In genomic region chr5:115599502-115599901, GRCh38 we compare ENCODE assay signal across 7 cellular contexts. TPM values are rescaled to one million over a fixed set of nuclear protein-coding genes. Genes with fewer than 3 reads are reported as not detected.
DNase-seq lines count a peak whose midpoint lies in the region; ATAC-seq, FAIRE-seq and TF ChIP-seq lines count a peak whose summit lies in the region.

No MANE protein-coding gene starts in this region.

- H3K27ac Mint-ChIP-seq in natural killer cell treated with Interleukin-12 subunit alpha and Interleukin-12 subunit beta and Interleukin-15 and Interleukin-18, amount 100 ng/mL, for 72 hours = peak overlapping the region; percentile 64 to 67

- H3K9me2 ChIP-seq in PC-3 (replicated peaks; ENCODE audit: low read length) = no peaks in the 10 kb centered on the region

- TF ChIP-seq CTCF in K562 (IDR thresholded peaks at IDR 0.05 in 2 of 3, conservative IDR thresholded peaks at IDR 0.05 in 1 of 3; ENCODE audit: insufficient read depth in 2 of 3, low read depth in 1 of 3, low read length in 3 of 3) = no peak
- TF ChIP-seq CTCF in PC-3 (conservative IDR thresholded peaks at IDR 0.05; ENCODE audit: low read depth, low read length) = no peak

- intact Hi-C loops in K562 (cut with micrococcal nuclease) = no loop called here
- intact Hi-C loops in PC-3 (cut with micrococcal nuclease) = no loop called here

- H3K4me2 ChIP-seq in K562 (ENCODE audit: insufficient read depth, low read length) = no peak overlapping the region
- no peak overlapping the region for H3K4me2 ChIP-seq in PC-3 (ENCODE audit: low read length)

- peaks cover 14% of the 10 kb centered on the region for H3K36me3 Mint-ChIP-seq in natural killer cell treated with Interleukin-12 subunit alpha and Interleukin-12 subunit beta and Interleukin-15 and Interleukin-18, amount 100 ng/mL, for 72 hours

- POLR2A ChIA-PET in K562 (lab: Yijun Ruan, JAX) (interaction anchor here (1.5 to 1.6 kb wide), 2 partner anchors 10 to 12 kb away, joined by 3 to 4 read pairs; no protein-coding TSS in a partner anchor), PC-3 (lab: Charles Lee; ENCODE audit: unreplicated experiment) (no interaction called here)

- H2AFZ ChIP-seq in K562 (ENCODE audit: low read depth, low read length) = no peak overlapping the region
- H2AFZ ChIP-seq in PC-3 (ENCODE audit: low read length) = no peak overlapping the region

- H3K79me2 ChIP-seq in K562 (ENCODE audit: control insufficient read depth, insufficient read depth, low read length) = no peaks in the 10 kb centered on the region
- H3K79me2 ChIP-seq in PC-3 (ENCODE audit: low read length) = no peaks in the 10 kb centered on the region; the same call in 1 of the 2 replicates

- H4K20me1 ChIP-seq in K562 (replicated peaks; ENCODE audit: control insufficient read depth, insufficient read depth, low read length) (no peaks in the 10 kb centered on the region), PC-3 (ENCODE audit: low read length) (no peaks in the 10 kb centered on the region)

- BruUV-seq in K562 (replicated peaks; lab: Mats Ljungman, UMichigan) = no TSS peak
- no TSS peak for BruUV-seq in PC-3 (replicated peaks; lab: Mats Ljungman, UMichigan)

- H3K27me3 Mint-ChIP-seq in natural killer cell treated with Interleukin-12 subunit alpha and Interleukin-12 subunit beta and Interleukin-15 and Interleukin-18, amount 100 ng/mL, for 72 hours = no peaks in the 10 kb centered on the region

- TF ChIP-seq RAD21 in K562 (CRISPR knock-in tag; conservative IDR thresholded peaks at IDR 0.05 in 1 of 2, IDR thresholded peaks at IDR 0.05 in 1 of 2) = no peak

- in situ Hi-C loops in K562 (cut with MboI) = loop anchor here (25.0 kb wide), 1 partner anchor 1912 kb away; no protein-coding TSS in a partner anchor

- ATAC-seq in GM19351 (IDR thresholded peaks at IDR 0.05; ENCODE audit: unreplicated experiment) (peak; percentile 36), HG03066 (IDR thresholded peaks at IDR 0.05; ENCODE audit: low read depth, unreplicated experiment) (peak; percentile 28), K562 (no peak; the same call in 2 of the 3 replicates), PC-3 (no peak)
- ATAC-seq in natural killer cell treated with Interleukin-12 subunit alpha and Interleukin-12 subunit beta and Interleukin-15 and Interleukin-18, amount 100 ng/mL, for 72 hours = no peak

- H3K4me1 ChIP-seq in K562 (replicated peaks in 1 of 2; ENCODE audit: control insufficient read depth in 2 of 2, insufficient read depth in 2 of 2, low read length in 2 of 2) (peaks cover 3 to 8% of the 10 kb centered on the region in 2 experiments; a peak in 2 of 5 replicates), PC-3 (ENCODE audit: insufficient read depth, low read length) (peaks cover 18% of the 10 kb centered on the region)

- H3K4me3 Mint-ChIP-seq in natural killer cell treated with Interleukin-12 subunit alpha and Interleukin-12 subunit beta and Interleukin-15 and Interleukin-18, amount 100 ng/mL, for 72 hours = peak overlapping the region; percentile 70

- H3K9me3 ChIP-seq in K562 (replicated peaks; ENCODE audit: control insufficient read depth, insufficient read depth, low read depth, low read length) (no peaks in the 10 kb centered on the region), PC-3 (ENCODE audit: low read length) (no peaks in the 10 kb centered on the region)

- 72% methylated on average over 1 of the region's 1 CpG for WGBS in K562 (ENCODE audit: insufficient coverage, low coverage, missing lambda C conversion rate)

- no peaks in the 10 kb centered on the region for H3F3A ChIP-seq in PC-3 (ENCODE audit: low read length, unreplicated experiment)

- DNase-seq in K562 (ENCODE audit: extremely low read depth in 1 of 4, low spot score in 3 of 4) (no peak), erythroblast (lab: John Stamatoyannopoulos, UW) (no peak), iPS-NIHi11 (ENCODE audit: low spot score) (no peak), PC-3 (no peak)
- no peak for DNase-seq in natural killer cell treated with Interleukin-12 subunit alpha and Interleukin-12 subunit beta and Interleukin-15 and Interleukin-18, amount 100 ng/mL, for 72 hours (ENCODE audit: low spot score)

- no peak overlapping the region for H3K9ac ChIP-seq in K562 (ENCODE audit: insufficient read depth in 1 of 2, low read depth in 2 of 2, low read length in 2 of 2)
- no peak overlapping the region for H3K9ac ChIP-seq in PC-3 (ENCODE audit: low read length)

- peaks cover 32 to 37% of the 10 kb centered on the region in 2 donors for H3K4me1 Mint-ChIP-seq in natural killer cell treated with Interleukin-12 subunit alpha and Interleukin-12 subunit beta and Interleukin-15 and Interleukin-18, amount 100 ng/mL, for 72 hours (ENCODE audit: low read depth in 2 of 2)

- peaks cover 11% of the 10 kb centered on the region; the same call in 2 of the 3 replicates for H3K36me3 ChIP-seq in K562 (ENCODE audit: control insufficient read depth, insufficient read depth, low read length)
- peaks cover 1% of the 10 kb centered on the region; the same call in 1 of the 2 replicates for H3K36me3 ChIP-seq in PC-3 (ENCODE audit: low read depth, low read length)

- no peak for TF ChIP-seq POLR2A in K562 (conservative IDR thresholded peaks at IDR 0.05)
- TF ChIP-seq POLR2A in erythroblast (IDR thresholded peaks at IDR 0.05; ENCODE audit: low read length) = no peak

- H3K9me3 Mint-ChIP-seq in natural killer cell treated with Interleukin-12 subunit alpha and Interleukin-12 subunit beta and Interleukin-15 and Interleukin-18, amount 100 ng/mL, for 72 hours = no peaks in the 10 kb centered on the region

- TF ChIP-seq EP300 in K562 (IDR thresholded peaks at IDR 0.05; ENCODE audit: low read length) = no peak

- H3K27me3 ChIP-seq in K562 (ENCODE audit: control insufficient read depth in 2 of 2, insufficient read depth in 2 of 2, low read length in 2 of 2) (no peaks in the 10 kb centered on the region), PC-3 (ENCODE audit: low read length) (no peaks in the 10 kb centered on the region)

- H3K27ac ChIP-seq in K562 (ENCODE audit: extremely low read depth, low read depth, low read length) = no peak overlapping the region
- H3K27ac ChIP-seq in PC-3 (ENCODE audit: low read length) = no peak overlapping the region

- H3K9me1 ChIP-seq in K562 (ENCODE audit: control insufficient read depth, insufficient read depth, low read length) = no peaks in the 10 kb centered on the region

- peak; percentile 15 for FAIRE-seq in K562 (lab: Jason Lieb, UNC)

- H3K4me3 ChIP-seq in K562 (no peak overlapping the region), PC-3 (ENCODE audit: low read length) (no peak overlapping the region)

- CTCF ChIA-PET in K562 (lab: Yijun Ruan, JAX; ENCODE audit: low intra/inter-chr PET ratio) (no interaction called here), PC-3 (lab: Charles Lee) (no interaction called here)

RNA-seq across cellular contexts. Expression of gene TICAM2, which starts 2.8 kb away (rescaled TPM):
- total RNA-seq in K562 (2011; cell fraction: chromatin; rRNA removed; ENCODE audit: low replicate concordance) = 0.32 and 2.6 TPM in 2 replicates
- total RNA-seq in K562 (2011; cell fraction: nucleolus; rRNA removed) = 0.26 and 0.33 TPM in 2 replicates
- total RNA-seq in K562 (2011; cell fraction: nucleoplasm; rRNA removed) = 0.95 and 2.5 TPM in 2 replicates
- total RNA-seq in K562 (2014; rRNA removed) = 0.41 and 0.69 TPM in 2 replicates
- total RNA-seq in K562 (2014; rRNA removed; fragmentation: Illumina TruSeq; extraction: Trizol) = 0.98 TPM in 1 of 2 replicates, not detected in the other
- total RNA-seq in K562 (2015; rRNA removed; fragmentation: Illumina TruSeq; extraction: Trizol) = 1.2 and 2.2 TPM in 2 replicates
- 1.7 and 2.1 TPM in 2 replicates for total RNA-seq in K562 (2021)
- polyA plus RNA-seq in K562 (2011; rRNA removed) = 0.17 TPM in 1 of 2 replicates, not detected in the other
- polyA plus RNA-seq in K562 (2011; cell fraction: cytosol; rRNA removed) = 0.01 and 0.03 TPM in 2 replicates
- polyA plus RNA-seq in K562 (2011; cell fraction: nucleus; rRNA removed) = 0.20 and 0.35 TPM in 2 replicates
- 1.1 and 1.2 TPM in 2 replicates for polyA plus RNA-seq in K562 (2012)
- 1.8 TPM in 1 of 2 replicates, not detected in the other for polyA plus RNA-seq in K562 (2014; fragmentation: Illumina TruSeq; extraction: Trizol)
- 1 to 10 TPM in 1 of 2 experiments, under 1 TPM in 1; 0.93 to 1.6 TPM for polyA plus RNA-seq in K562 (2014; fragmentation: Nextera tagmentation; extraction: Ambion mirVana)
- polyA plus RNA-seq in K562 (2014; rRNA removed) = 0.15 and 0.38 TPM in 2 replicates
- 0.07 TPM in 1 of 2 replicates, not detected in the other for polyA minus RNA-seq in K562 (2011; rRNA and poly(A)+ RNA removed)
- not detected in 2 replicates for polyA minus RNA-seq in K562 (2011; cell fraction: cytosol; rRNA and poly(A)+ RNA removed)
- polyA minus RNA-seq in K562 (2011; cell fraction: nucleus; rRNA and poly(A)+ RNA removed) = 0.81 and 2.2 TPM in 2 replicates
- 10 to 100 TPM in 1 of 2 donors, 1 to 10 TPM in 1; 6.1 to 11.1 TPM for total RNA-seq in natural killer cell treated with Interleukin-12 subunit alpha and Interleukin-12 subunit beta and Interleukin-15 and Interleukin-18, amount 100 ng/mL, for 72 hours
- total RNA-seq in PC-3 (2014; rRNA removed) = 3.9 and 5.0 TPM in 2 replicates

RNA-seq across cellular contexts. Expression of gene TMED7, which starts 26.3 kb away (rescaled TPM):
- 21.4 and 62.0 TPM in 2 replicates for total RNA-seq in K562 (2011; cell fraction: chromatin; rRNA removed; ENCODE audit: low replicate concordance)
- 22.8 and 31.2 TPM in 2 replicates for total RNA-seq in K562 (2011; cell fraction: nucleolus; rRNA removed)
- 53.7 and 91.9 TPM in 2 replicates for total RNA-seq in K562 (2011; cell fraction: nucleoplasm; rRNA removed)
- total RNA-seq in K562 (2014; rRNA removed) (91.6 and 93.4 TPM in 2 replicates), K562 (2014; rRNA removed; fragmentation: Illumina TruSeq; extraction: Trizol) (45.7 and 54.6 TPM in 2 replicates), K562 (2015; rRNA removed; fragmentation: Illumina TruSeq; extraction: Trizol) (39.5 and 45.3 TPM in 2 replicates), K562 (2021) (52.4 and 57.9 TPM in 2 replicates), PC-3 (2014; rRNA removed) (234 and 278 TPM in 2 replicates)
- polyA plus RNA-seq in K562 (2011; rRNA removed) (37.2 and 41.2 TPM in 2 replicates), K562 (2014; fragmentation: Illumina TruSeq; extraction: Trizol) (25.0 and 30.2 TPM in 2 replicates), K562 (2014; fragmentation: Nextera tagmentation; extraction: Ambion mirVana) (10 to 100 TPM; 15.9 to 16.5 TPM), K562 (2014; rRNA removed) (34.3 and 41.7 TPM in 2 replicates)
- polyA plus RNA-seq in K562 (2011; cell fraction: cytosol; rRNA removed) = 26.0 and 113 TPM in 2 replicates
- polyA plus RNA-seq in K562 (2011; cell fraction: nucleus; rRNA removed) = 9.5 and 12.7 TPM in 2 replicates
- polyA plus RNA-seq in K562 (2012) = 21.7 and 33.5 TPM in 2 replicates
- 63.0 and 74.7 TPM in 2 replicates for polyA minus RNA-seq in K562 (2011; rRNA and poly(A)+ RNA removed)
- polyA minus RNA-seq in K562 (2011; cell fraction: cytosol; rRNA and poly(A)+ RNA removed) = 26.1 and 47.5 TPM in 2 replicates
- polyA minus RNA-seq in K562 (2011; cell fraction: nucleus; rRNA and poly(A)+ RNA removed) = 18.4 and 34.0 TPM in 2 replicates
- 10 to 100 TPM; 61.6 to 76.1 TPM for total RNA-seq in natural killer cell treated with Interleukin-12 subunit alpha and Interleukin-12 subunit beta and Interleukin-15 and Interleukin-18, amount 100 ng/mL, for 72 hours

RNA-seq across cellular contexts. Expression of gene FEM1C, which starts 54.9 kb away (rescaled TPM):
- 5.6 and 16.4 TPM in 2 replicates for total RNA-seq in K562 (2011; cell fraction: chromatin; rRNA removed; ENCODE audit: low replicate concordance)
- 2.7 and 4.2 TPM in 2 replicates for total RNA-seq in K562 (2011; cell fraction: nucleolus; rRNA removed)
- 8.1 and 12.4 TPM in 2 replicates for total RNA-seq in K562 (2011; cell fraction: nucleoplasm; rRNA removed)
- total RNA-seq in K562 (2014; rRNA removed) (3.6 and 3.8 TPM in 2 replicates), K562 (2014; rRNA removed; fragmentation: Illumina TruSeq; extraction: Trizol) (4.3 and 5.2 TPM in 2 replicates), K562 (2015; rRNA removed; fragmentation: Illumina TruSeq; extraction: Trizol) (5.0 TPM in 2 replicates), K562 (2021) (5.1 and 6.0 TPM in 2 replicates), PC-3 (2014; rRNA removed) (8.4 and 9.1 TPM in 2 replicates)
- polyA plus RNA-seq in K562 (2011; rRNA removed) (9.3 and 9.7 TPM in 2 replicates), K562 (2014; fragmentation: Illumina TruSeq; extraction: Trizol) (4.7 and 5.1 TPM in 2 replicates), K562 (2014; fragmentation: Nextera tagmentation; extraction: Ambion mirVana) (1 to 10 TPM; 1.4 to 3.9 TPM), K562 (2014; rRNA removed) (3.2 and 3.5 TPM in 2 replicates)
- polyA plus RNA-seq in K562 (2011; cell fraction: cytosol; rRNA removed) = 1.9 and 5.3 TPM in 2 replicates
- polyA plus RNA-seq in K562 (2011; cell fraction: nucleus; rRNA removed) = 3.5 and 5.3 TPM in 2 replicates
- polyA plus RNA-seq in K562 (2012) = 2.8 and 3.1 TPM in 2 replicates
- 17.1 and 23.3 TPM in 2 replicates for polyA minus RNA-seq in K562 (2011; rRNA and poly(A)+ RNA removed)
- polyA minus RNA-seq in K562 (2011; cell fraction: cytosol; rRNA and poly(A)+ RNA removed) = 4.6 and 5.3 TPM in 2 replicates
- polyA minus RNA-seq in K562 (2011; cell fraction: nucleus; rRNA and poly(A)+ RNA removed) = 5.1 and 11.6 TPM in 2 replicates
- 10 to 100 TPM; 17.1 to 30.8 TPM for total RNA-seq in natural killer cell treated with Interleukin-12 subunit alpha and Interleukin-12 subunit beta and Interleukin-15 and Interleukin-18, amount 100 ng/mL, for 72 hours

Comparison
In these comparisons a context has a peak if more than half of its experiments do, and no peak if none do; other contexts are left out.
1. ATAC-seq: peak in GM19351 (single experiment) and HG03066 (single experiment); none in K562 (single experiment), natural killer cell treated with Interleukin-12 subunit alpha and Interleukin-12 subunit beta and Interleukin-15 and Interleukin-18, amount 100 ng/mL, for 72 hours (0 of 2) and PC-3 (single experiment).